In the genomic region with DNA sequence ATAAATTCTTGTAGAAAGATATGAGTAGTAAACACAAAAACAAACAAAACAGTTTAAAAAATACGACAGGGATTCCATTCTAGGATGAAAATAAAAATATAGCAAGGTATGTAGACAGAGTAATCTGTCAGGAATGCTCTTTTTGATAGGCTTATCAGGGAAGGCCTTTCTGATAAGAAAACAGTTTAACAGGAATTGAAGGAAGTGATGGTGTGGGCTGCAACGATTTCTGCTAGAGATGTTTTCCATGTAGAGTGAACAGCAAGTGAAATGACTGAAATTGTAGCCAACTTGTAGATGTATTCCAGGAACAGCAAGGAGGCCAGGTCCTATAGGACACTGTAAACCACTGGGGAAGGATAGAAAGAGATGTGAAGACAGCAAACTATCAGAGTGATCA, we compare ENCODE assay signal across 35 cellular contexts.
"Had no signal": no experiment of that assay in that cellular context is flagged by ENCODE, and none has a peak within 500 bp of the region (broad histone marks: within the 10 kb centered on the region; RNA-seq: fewer than 3 reads in every experiment).

No MANE protein-coding gene starts in this region.

- H3K4me1 Mint-ChIP-seq: activated B cell treated with CpG ODN at 0.5 μM for 24 hours; activated CD8-positive, alpha-beta memory T cell treated with anti-CD3 and anti-CD28 coated beads, Interleukin-2, amount 10 ng/mL, durations not matched to agents 7 days and 5 days; activated naive CD8-positive, alpha-beta T cell treated with anti-CD3 and anti-CD28 coated beads for 36 hours; central memory CD8-positive, alpha-beta T cell; IgD-negative memory B cell had no signal

- H3K36me3 ChIP-seq: ascending aorta, cardiac muscle cell, Peyer's patch, SJSA1 had no signal

- H3K27ac ChIP-seq: ascending aorta, cardiac muscle cell, Peyer's patch, SJSA1 had no signal

- H3K27me3 Mint-ChIP-seq: activated CD8-positive, alpha-beta memory T cell treated with anti-CD3 and anti-CD28 coated beads, Interleukin-2, amount 10 ng/mL, durations not matched to agents 7 days and 5 days; activated naive CD8-positive, alpha-beta T cell treated with anti-CD3 and anti-CD28 coated beads for 36 hours; central memory CD8-positive, alpha-beta T cell; IgD-negative memory B cell had no signal

- H3K9me3 ChIP-seq: ascending aorta, Peyer's patch, SJSA1 had no signal

- H3K27ac Mint-ChIP-seq: activated B cell treated with CpG ODN at 0.5 μM for 24 hours; activated CD4-positive, alpha-beta memory T cell treated with anti-CD3 and anti-CD28 coated beads for 36 hours; activated CD8-positive, alpha-beta memory T cell treated with anti-CD3 and anti-CD28 coated beads, Interleukin-2, amount 10 ng/mL, durations not matched to agents 7 days and 5 days; activated naive CD8-positive, alpha-beta T cell treated with anti-CD3 and anti-CD28 coated beads for 36 hours; IgD-negative memory B cell had no signal

- H3K4me1 ChIP-seq: ascending aorta, Peyer's patch, SJSA1 had no signal

- H3K4me3 ChIP-seq: ascending aorta, cardiac muscle cell, Peyer's patch, SJSA1 had no signal

- H3K27me3 ChIP-seq: ascending aorta, cardiac muscle cell, Peyer's patch, SJSA1 had no signal

- DNase-seq: activated B cell treated with CpG ODN at 0.5 μM for 24 hours; activated CD4-positive, alpha-beta memory T cell treated with anti-CD3 and anti-CD28 coated beads for 36 hours; activated CD4-positive, alpha-beta T cell treated with anti-CD3 and anti-CD28 coated beads for 4 hours; activated CD4-positive, alpha-beta T cell treated with anti-CD3 and anti-CD28 coated beads, Interleukin-2, amount 50 U/mL, for 1 hour; activated CD4-positive, CD25-positive, alpha-beta regulatory T cell treated with anti-CD3 and anti-CD28 coated beads, Interleukin-2, amount 50 U/mL, for 72 hours; activated CD8-positive, alpha-beta memory T cell treated with anti-CD3 and anti-CD28 coated beads for 24 hours; activated CD8-positive, alpha-beta memory T cell treated with anti-CD3 and anti-CD28 coated beads, Interleukin-2, amount 10 ng/mL, durations not matched to agents 7 days and 5 days; activated CD8-positive, alpha-beta memory T cell treated with anti-CD3 and anti-CD28 coated beads, Interleukin-2, amount 50 U/mL, for 48 hours; activated effector memory CD4-positive, alpha-beta T cell treated with anti-CD3 and anti-CD28 coated beads, Interleukin-2, amount 50 U/mL, for 16 hours; activated naive CD4-positive, alpha-beta T cell; activated naive CD4-positive, alpha-beta T cell treated with anti-CD3 and anti-CD28 coated beads, Interleukin-2, amount 50 U/mL, for 16 hours; activated naive CD8-positive, alpha-beta T cell treated with anti-CD3 and anti-CD28 coated beads for 36 hours; activated T-cell treated with anti-CD3 and anti-CD28 coated beads, Interleukin-2, amount 50 U/mL, for 48 hours; amygdala; Karpas-422; KBM-7; NCI-H1105; NCI-H1417 treated with DMSO at 0.1 percent for 48 hours; NCI-H187 treated with DMSO at 0.1 percent for 48 hours; NCI-H2081; NCI-H2171 treated with DMSO at 0.1 percent for 48 hours; NCI-H2227 treated with DMSO at 0.1 percent for 48 hours; NCI-H524 treated with DMSO at 0.1 percent for 48 hours; PC-3; Peyer's patch; RPMI8226; SHP77 treated with DMSO at 0.1 percent for 48 hours; T-helper 1 cell; T-helper 2 cell; T-helper 9 cell had no signal

- H3K36me3 Mint-ChIP-seq: activated CD4-positive, alpha-beta memory T cell treated with anti-CD3 and anti-CD28 coated beads for 36 hours; activated CD8-positive, alpha-beta memory T cell treated with anti-CD3 and anti-CD28 coated beads, Interleukin-2, amount 10 ng/mL, durations not matched to agents 7 days and 5 days; activated naive CD8-positive, alpha-beta T cell treated with anti-CD3 and anti-CD28 coated beads for 36 hours; IgD-negative memory B cell had no signal

- H3K4me3 Mint-ChIP-seq: activated B cell treated with CpG ODN at 0.5 μM for 24 hours; activated CD4-positive, alpha-beta memory T cell treated with anti-CD3 and anti-CD28 coated beads for 36 hours; activated CD8-positive, alpha-beta memory T cell treated with anti-CD3 and anti-CD28 coated beads, Interleukin-2, amount 10 ng/mL, durations not matched to agents 7 days and 5 days; activated naive CD8-positive, alpha-beta T cell treated with anti-CD3 and anti-CD28 coated beads for 36 hours; central memory CD8-positive, alpha-beta T cell; IgD-negative memory B cell had no signal

- H3K9me3 Mint-ChIP-seq: activated B cell treated with CpG ODN at 0.5 μM for 24 hours; activated CD4-positive, alpha-beta memory T cell treated with anti-CD3 and anti-CD28 coated beads for 36 hours; activated naive CD8-positive, alpha-beta T cell treated with anti-CD3 and anti-CD28 coated beads for 36 hours; central memory CD8-positive, alpha-beta T cell; IgD-negative memory B cell had no signal
